In genomic region chr16:31483081-31483480, GRCh38 we compare ENCODE assay signal across 19 cellular contexts. TPM values are rescaled to one million over a fixed set of nuclear protein-coding genes. Genes with fewer than 3 reads are reported as not detected.
DNase-seq lines count a peak whose midpoint lies in the region; ATAC-seq, FAIRE-seq and TF ChIP-seq lines count a peak whose summit lies in the region.
"Had no signal": no experiment of that assay in that cellular context is flagged by ENCODE, and none has a peak within 500 bp of the region (broad histone marks: within the 10 kb centered on the region; RNA-seq: fewer than 3 reads in every experiment).

Gene SLC5A2 (plus strand): TSS chr16:31483123. CDS start chr16:31483137, 14 bp downstream.

- H3K4me1 Mint-ChIP-seq in activated B cell treated with CpG ODN at 0.5 μM for 24 hours = peaks cover 9% of the 10 kb centered on the region

- no peaks in the 10 kb centered on the region for H3K9me3 Mint-ChIP-seq in activated B cell treated with CpG ODN at 0.5 μM for 24 hours
- H3K9me3 Mint-ChIP-seq: H9 had no signal

- H3K27me3 Mint-ChIP-seq in activated B cell treated with CpG ODN at 0.5 μM for 24 hours = peaks cover 11% of the 10 kb centered on the region
- H3K27me3 Mint-ChIP-seq: CD4-positive, alpha-beta memory T cell had no signal

- no peak for ATAC-seq in activated B cell treated with CpG ODN at 0.5 μM for 24 hours (ENCODE audit: low read depth)
- no peak for ATAC-seq in upper lobe of left lung (ENCODE audit: low FRiP score in 2 of 2)
- ATAC-seq: A549, GM12878 had no signal

- TF ChIP-seq CTCF in activated B cell treated with CpG ODN at 0.5 μM for 24 hours (IDR thresholded peaks at IDR 0.05) (no peak), kidney (IDR thresholded peaks at IDR 0.05; ENCODE audit: borderline replicate concordance, extremely low read depth, insufficient read depth) (no peak), osteoblast (IDR thresholded peaks at IDR 0.05; ENCODE audit: extremely low read depth, low read depth, low read length) (no peak), upper lobe of left lung (IDR thresholded peaks at IDR 0.05) (no peak), prostate gland (IDR thresholded peaks at IDR 0.05) (no peak)

- FAIRE-seq in kidney (lab: Jason Lieb, UNC) = no peak
- FAIRE-seq: A549, GM12878, HTR-8/SVneo had no signal

- H3K9me3 ChIP-seq in kidney (ENCODE audit: control insufficient read depth in 1 of 2, low read length in 2 of 2) (no peaks in the 10 kb centered on the region), osteoblast (ENCODE audit: low read depth, low read length) (no peaks in the 10 kb centered on the region), upper lobe of left lung (no peaks in the 10 kb centered on the region), prostate gland (no peaks in the 10 kb centered on the region)
- H3K9me3 ChIP-seq: A549, BLaER1 had no signal

- H3K9ac ChIP-seq in kidney (ENCODE audit: low read length in 2 of 2) = no peak within 1 kb of the TSS
- H3K9ac ChIP-seq: BLaER1 had no signal

- CTCF ChIA-PET in activated B cell treated with CpG ODN at 0.5 μM for 24 hours (lab: Charles Lee) = no interaction called here

- WGBS in upper lobe of left lung, 2 donors = 87 to 90% methylated on average over 4 of the region's 4 CpGs
- whole genome bisulfite sequencing in prostate gland = 98% methylated on average over 4 of the region's 4 CpGs

- H3K27ac ChIP-seq in kidney (ENCODE audit: low read depth in 2 of 2, low read length in 2 of 2) = peak within 1 kb of the TSS; percentile 33 to 65
- no peak within 1 kb of the TSS for H3K27ac ChIP-seq in osteoblast (ENCODE audit: low read depth, low read length)
- peak within 1 kb of the TSS in 3 of 4 donors; percentile 26 to 70 (median 53) for H3K27ac ChIP-seq in upper lobe of left lung
- no peak within 1 kb of the TSS for H3K27ac ChIP-seq in prostate gland
- H3K27ac ChIP-seq: 22Rv1, BLaER1 had no signal

- H4K20me1 ChIP-seq in osteoblast (ENCODE audit: insufficient read depth, low read length) = no peaks in the 10 kb centered on the region
- H4K20me1 ChIP-seq: BLaER1 had no signal

- POLR2A ChIA-PET in activated B cell treated with CpG ODN at 0.5 μM for 24 hours (lab: Charles Lee) = no interaction called here

- H3K4me3 Mint-ChIP-seq in activated B cell treated with CpG ODN at 0.5 μM for 24 hours = no peak within 1 kb of the TSS
- H3K4me3 Mint-ChIP-seq: CD14-positive monocyte; CD4-positive, alpha-beta memory T cell had no signal

- no peak for TF ChIP-seq EP300 in upper lobe of left lung (IDR thresholded peaks at IDR 0.05)

- no peaks in the 10 kb centered on the region for H3K36me3 Mint-ChIP-seq in activated B cell treated with CpG ODN at 0.5 μM for 24 hours (ENCODE audit: low read depth)
- H3K36me3 Mint-ChIP-seq: CD14-positive monocyte had no signal

- H3K27me3 ChIP-seq in osteoblast (ENCODE audit: insufficient read depth, low read length) = peaks cover 31% of the 10 kb centered on the region
- H3K27me3 ChIP-seq in upper lobe of left lung = peaks cover 0 to 3% (median 0%) of the 10 kb centered on the region in 4 donors
- H3K27me3 ChIP-seq in prostate gland (replicated peaks; ENCODE audit: insufficient read depth) = no peaks in the 10 kb centered on the region

- peaks cover 3 to 20% of the 10 kb centered on the region in 2 donors for H3K4me1 ChIP-seq in kidney (ENCODE audit: control insufficient read depth in 1 of 2, insufficient read depth in 1 of 2, low read depth in 1 of 2, low read length in 2 of 2)
- peaks cover 8% of the 10 kb centered on the region for H3K4me1 ChIP-seq in osteoblast (ENCODE audit: insufficient read depth, low read length)
- peaks cover 12 to 35% (median 24%) of the 10 kb centered on the region in 4 donors for H3K4me1 ChIP-seq in upper lobe of left lung
- H3K4me1 ChIP-seq in prostate gland (replicated peaks) = no peaks in the 10 kb centered on the region

- H3K4me3 ChIP-seq in kidney (ENCODE audit: low read length in 2 of 2) (peak within 1 kb of the TSS; percentile 48 to 68), osteoblast (ENCODE audit: insufficient read depth, low read length) (no peak within 1 kb of the TSS), upper lobe of left lung (no peak within 1 kb of the TSS), prostate gland (no peak within 1 kb of the TSS)
- H3K4me3 ChIP-seq: A549, BLaER1, GM12878 had no signal

- intact Hi-C loops in activated B cell treated with CpG ODN at 0.5 μM for 24 hours (cut with micrococcal nuclease) (no loop called here), kidney (cut with DNase I) (no loop called here), prostate gland (cut with DNase I) (no loop called here)

- H3K36me3 ChIP-seq in kidney (ENCODE audit: control insufficient read depth in 1 of 2, insufficient read depth in 2 of 2, low read length in 2 of 2) (no peaks in the 10 kb centered on the region), osteoblast (ENCODE audit: insufficient read depth, low read length) (peaks cover 3% of the 10 kb centered on the region), upper lobe of left lung (peaks cover 0 to under 1% (median 0%) of the 10 kb centered on the region in 4 donors), prostate gland (no peaks in the 10 kb centered on the region)
- H3K36me3 ChIP-seq: BLaER1 had no signal

- no peak within 1 kb of the TSS for H2AFZ ChIP-seq in osteoblast (ENCODE audit: low read length)

- H3K4me2 ChIP-seq in osteoblast (ENCODE audit: insufficient read depth, low read length) = no peak within 1 kb of the TSS
- H3K4me2 ChIP-seq: BLaER1 had no signal

- DNase-seq in activated B cell treated with CpG ODN at 0.5 μM for 24 hours (no peak), kidney (peak; percentile 53), osteoblast (ENCODE audit: insufficient read length, low spot score, missing footprints) (peak; percentile 25), upper lobe of left lung (no peak), NCI-H1105 (lab: John Stamatoyannopoulos, UW) (no peak), prostate gland (ENCODE audit: low spot score) (no peak)
- DNase-seq in activated effector memory CD4-positive, alpha-beta T cell treated with anti-CD3 and anti-CD28 coated beads, Interleukin-2, amount 50 U/mL, for 16 hours = no peak
- DNase-seq: CD4-positive, alpha-beta memory T cell; DMS79 treated with DMSO at 0.1 percent for 48 hours; GOT3; H9 had no signal

- TF ChIP-seq POLR2A in upper lobe of left lung (IDR thresholded peaks at IDR 0.05) (no peak), prostate gland (IDR thresholded peaks at IDR 0.05) (no peak)

- peak within 1 kb of the TSS; percentile 30 for H3K27ac Mint-ChIP-seq in activated B cell treated with CpG ODN at 0.5 μM for 24 hours
- H3K27ac Mint-ChIP-seq: H9, IgD-negative memory B cell had no signal

- no peaks in the 10 kb centered on the region for H3K79me2 ChIP-seq in osteoblast (ENCODE audit: insufficient read depth, low read length)

RNA-seq across cellular contexts. Expression of gene SLC5A2, which starts in this region (rescaled TPM):
- not detected in 2 replicates for total RNA-seq in activated B cell treated with CpG ODN at 0.5 μM for 24 hours
- 4.8 TPM for total RNA-seq in kidney
- 208 TPM for polyA plus RNA-seq in kidney (ENCODE audit: insufficient read depth, low read depth, low replicate concordance)
- total RNA-seq in osteoblast = not detected in 2 replicates
- 1 to 10 TPM in 4 of 6 donors, under 1 TPM in 2; 0.84 to 3.3 (median 1.2) TPM for total RNA-seq in upper lobe of left lung
- total RNA-seq in prostate gland = under 1 TPM; 0.55 to 0.62 TPM
- total RNA-seq: G401, GM12878 had no signal
- polyA plus RNA-seq: CD14-positive monocyte had no signal

Comparison
In these comparisons a context has a peak if more than half of its experiments do, and no peak if none do; other contexts are left out.
1. Peak in DNase-seq in osteoblast; RNA of the gene not detected or under 1 TPM.
2. H3K27ac ChIP-seq: peak in kidney (2 of 2) and upper lobe of left lung (3 of 4); none in osteoblast (single experiment) and prostate gland (0 of 2).
3. H3K4me3 ChIP-seq: peak in kidney (2 of 2); none in osteoblast (single experiment), upper lobe of left lung (0 of 4) and prostate gland (0 of 2).